Comparison of ENCODE assay signal across 35 cellular contexts in the genomic region with DNA sequence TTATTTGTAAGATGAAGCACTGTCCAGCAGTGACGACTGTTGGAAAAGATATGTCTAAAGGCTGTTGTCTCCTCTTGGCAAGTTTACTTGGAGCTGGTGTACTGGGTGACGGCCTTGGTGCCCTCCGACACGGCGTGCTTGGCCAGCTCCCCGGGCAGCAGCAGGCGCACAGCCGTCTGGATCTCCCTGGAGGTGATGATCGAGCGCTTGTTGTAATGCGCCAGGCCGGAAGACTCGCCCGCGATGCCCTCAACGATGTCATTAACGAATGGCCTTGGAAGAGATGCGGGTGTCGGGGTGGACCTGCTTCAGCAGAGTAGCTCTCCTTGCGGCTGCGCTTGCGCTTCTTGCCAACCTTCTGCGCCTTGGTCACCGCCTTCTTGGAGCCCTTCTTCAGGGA.
"Had no signal": no experiment of that assay in that cellular context is flagged by ENCODE, and none has a peak within 500 bp of the region (broad histone marks: within the 10 kb centered on the region; RNA-seq: fewer than 3 reads in every experiment).

No MANE protein-coding gene starts in this region.

- H3K27me3 ChIP-seq: MG63 had no signal

- H3K4me2 ChIP-seq: KMS-11 had no signal

- H3K9ac ChIP-seq: KMS-11 had no signal

- H3K27ac ChIP-seq: KMS-11 had no signal

- DNase-seq: Karpas-422, Kasumi-1, KG1, MG63, MM.1S, MV-4-11, NCI-H1048, NCI-H1092, NCI-H1092 treated with DMSO at 0.1 percent for 48 hours, NCI-H1105, NCI-H1105 treated with DMSO at 0.1 percent for 48 hours, NCI-H1417, NCI-H1417 treated with DMSO at 0.1 percent for 48 hours, NCI-H1436, NCI-H1436 treated with DMSO at 0.1 percent for 48 hours, NCI-H146, NCI-H1694, NCI-H1694 treated with DMSO at 0.1 percent for 48 hours, NCI-H187, NCI-H187 treated with DMSO at 0.1 percent for 48 hours, NCI-H1930, NCI-H2029, NCI-H2029 treated with DMSO at 0.1 percent for 48 hours, NCI-H2081, NCI-H2081 treated with DMSO at 0.1 percent for 48 hours, NCI-H2107, NCI-H2171, NCI-H2171 treated with DMSO at 0.1 percent for 48 hours, NCI-H2227 treated with DMSO at 0.1 percent for 48 hours, NCI-H226, NCI-H345, NCI-H446, NCI-H446 treated with DMSO at 0.1 percent for 48 hours, NCI-H510A had no signal

- H3K4me3 ChIP-seq: MG63 had no signal

- H3K36me3 ChIP-seq: MG63 had no signal
